ENCODE assay signal across 19 cellular contexts in genomic region chr6:6604566-6604965, GRCh38.
DNase-seq lines count a peak whose midpoint lies in the region; ATAC-seq lines count a peak whose summit lies in the region.
"Had no signal": no experiment of that assay in that cellular context is flagged by ENCODE, and none has a peak within 500 bp of the region (broad histone marks: within the 10 kb centered on the region; RNA-seq: fewer than 3 reads in every experiment).

No MANE protein-coding gene starts in this region.

- peaks cover 3% of the 10 kb centered on the region for H3K9me3 Mint-ChIP-seq in stimulated activated memory B cell treated with anti-CD40 and anti-IgM and Interleukin-4, amounts not matched to agents 10 μg/mL and 1 μg/mL and 100 μg/mL, for 72 hours
- H3K9me3 Mint-ChIP-seq: CD4-positive, alpha-beta T cell had no signal

- H3K36me3 Mint-ChIP-seq in stimulated activated memory B cell treated with anti-CD40 and anti-IgM and Interleukin-4, amounts not matched to agents 10 μg/mL and 1 μg/mL and 100 μg/mL, for 72 hours: peaks cover 64% of the 10 kb centered on the region

- ATAC-seq in stimulated activated memory B cell treated with anti-CD40 and anti-IgM and Interleukin-4, amounts not matched to agents 10 μg/mL and 1 μg/mL and 100 μg/mL, for 72 hours: no peak
- no peak for ATAC-seq in HG02973 (IDR thresholded peaks at IDR 0.05; ENCODE audit: unreplicated experiment)

- H3K4me1 Mint-ChIP-seq in stimulated activated memory B cell treated with anti-CD40 and anti-IgM and Interleukin-4, amounts not matched to agents 10 μg/mL and 1 μg/mL and 100 μg/mL, for 72 hours: peaks cover 50% of the 10 kb centered on the region

- DNase-seq in SIG-M5 treated with dmso at 0.1 percent for 504 hours (lab: John Stamatoyannopoulos, UW; ENCODE audit: unreplicated experiment) (peak; percentile 19), SIG-M5 (lab: John Stamatoyannopoulos, UW) (no peak), GF-D8 (lab: John Stamatoyannopoulos, UW) (peak; percentile 12), MV-4-11 (lab: John Stamatoyannopoulos, UW) (peak; percentile 28), NCI-H1092 (lab: John Stamatoyannopoulos, UW) (no peak), NCI-H526 (lab: John Stamatoyannopoulos, UW) (no peak)
- DNase-seq: ACHN; CD4-positive, alpha-beta T cell; GOT3; HFFc6; MM.1S; NCI-H1694; NCI-H2029 treated with DMSO at 0.1 percent for 48 hours; NCI-H446 treated with DMSO at 0.1 percent for 48 hours; NCI-H526 treated with DMSO at 0.1 percent for 48 hours; Right ventricle myocardium superior; RPMI8226 had no signal

- H3K4me3 Mint-ChIP-seq in stimulated activated memory B cell treated with anti-CD40 and anti-IgM and Interleukin-4, amounts not matched to agents 10 μg/mL and 1 μg/mL and 100 μg/mL, for 72 hours: no peak overlapping the region
- H3K4me3 Mint-ChIP-seq: CD4-positive, alpha-beta T cell; HFFc6 had no signal

- peak overlapping the region; percentile 32 for H3K27ac Mint-ChIP-seq in stimulated activated memory B cell treated with anti-CD40 and anti-IgM and Interleukin-4, amounts not matched to agents 10 μg/mL and 1 μg/mL and 100 μg/mL, for 72 hours
- H3K27ac Mint-ChIP-seq: CD4-positive, alpha-beta T cell; HFFc6 had no signal

- no peaks in the 10 kb centered on the region for H3K27me3 Mint-ChIP-seq in stimulated activated memory B cell treated with anti-CD40 and anti-IgM and Interleukin-4, amounts not matched to agents 10 μg/mL and 1 μg/mL and 100 μg/mL, for 72 hours
- H3K27me3 Mint-ChIP-seq: CD4-positive, alpha-beta T cell had no signal

Comparison
In these comparisons a context has a peak if more than half of its experiments do, and no peak if none do; other contexts are left out.
1. DNase-seq: peak in SIG-M5 treated with dmso at 0.1 percent for 504 hours (single experiment), GF-D8 (single experiment) and MV-4-11 (single experiment); none in SIG-M5 (single experiment), NCI-H1092 (single experiment) and NCI-H526 (0 of 2).